ENCODE assay signal across 11 cellular contexts in the genomic region with DNA sequence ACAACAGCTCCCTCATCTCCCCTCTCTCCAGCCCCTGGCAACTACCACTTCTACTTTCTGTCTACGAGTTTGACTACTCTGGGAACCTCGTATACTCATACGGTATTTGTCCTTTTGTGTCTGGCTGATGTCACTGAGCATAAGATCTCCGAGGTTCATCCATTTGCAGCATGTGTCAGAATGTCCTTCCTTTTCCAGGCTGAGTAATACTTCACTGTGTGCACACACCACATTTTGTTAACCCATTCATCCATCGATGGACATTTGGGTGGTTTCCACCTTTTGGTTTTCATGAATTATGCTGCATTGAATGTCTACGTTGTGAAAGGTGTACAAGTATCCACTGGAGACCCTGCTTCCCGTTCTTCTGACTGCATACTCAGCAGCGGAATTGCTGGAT. TPM values are rescaled to one million over a fixed set of nuclear protein-coding genes. Genes with fewer than 3 reads are reported as not detected.
"Had no signal": no experiment of that assay in that cellular context is flagged by ENCODE, and none has a peak within 500 bp of the region (broad histone marks: within the 10 kb centered on the region; RNA-seq: fewer than 3 reads in every experiment).

No MANE protein-coding gene starts in this region.

- H3K9me3 ChIP-seq: HAP-1 had no signal

- H2AFZ ChIP-seq: GM23248 had no signal

- H3K4me3 ChIP-seq: GM23248, HAP-1 had no signal

- H3K27ac ChIP-seq: GM23248, KMS-11 had no signal

- H3K4me2 ChIP-seq: KMS-11 had no signal

- FAIRE-seq: HTR-8/SVneo had no signal

- H3K9ac ChIP-seq: GM23248, KMS-11 had no signal

- H3K36me3 ChIP-seq: HAP-1 had no signal

- ATAC-seq: HCT116 had no signal

- H3K4me1 ChIP-seq: HAP-1 had no signal

- DNase-seq: GM23248, GOT3, H7, IMR-90, KBM-7 had no signal

RNA-seq across cellular contexts. Expression of gene DLK1, which starts 24.1 kb away (rescaled TPM):
- total RNA-seq: GM23248, H4, HT-29 had no signal
